Comparison of ENCODE assay signal across 8 cellular contexts in the genomic region with DNA sequence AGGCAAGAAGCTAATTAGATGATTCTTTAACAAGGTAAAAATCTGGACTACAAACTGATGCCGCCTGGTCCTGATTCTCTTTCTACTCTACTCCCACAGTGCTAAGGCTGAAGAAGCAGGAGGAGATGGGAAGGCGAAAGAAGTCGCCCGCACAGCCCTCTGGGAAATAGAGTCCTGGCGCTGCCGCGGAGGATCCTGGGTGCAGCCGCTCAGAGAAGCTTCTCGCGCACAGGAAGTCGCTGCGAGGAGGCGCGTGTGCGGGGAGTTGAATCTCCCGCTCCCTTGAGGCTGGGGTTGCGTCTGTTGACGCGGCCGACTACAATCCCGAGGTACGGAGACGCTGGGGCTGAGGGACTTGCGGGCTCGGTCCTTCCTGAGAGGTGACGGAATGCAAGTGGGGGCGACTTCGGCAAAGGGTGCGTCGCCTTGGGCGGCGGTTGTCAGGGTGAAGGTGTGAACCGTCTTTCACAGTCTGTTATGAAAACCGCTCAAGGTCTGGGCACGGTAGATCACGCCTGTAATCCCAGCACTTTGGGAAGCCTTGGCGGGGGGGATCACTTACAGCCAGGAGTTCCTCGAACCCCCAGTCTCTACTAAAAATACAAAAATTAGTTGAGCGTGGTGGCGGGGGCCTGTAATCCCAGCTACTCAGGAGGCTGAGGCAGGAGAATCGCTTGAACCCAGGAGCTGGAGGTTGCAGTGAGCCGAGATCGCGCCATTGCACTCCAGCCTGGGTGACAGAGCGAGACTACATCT. TPM values are rescaled to one million over a fixed set of nuclear protein-coding genes. Genes with fewer than 3 reads are reported as not detected.
DNase-seq lines count a peak whose midpoint lies in the region; ATAC-seq and TF ChIP-seq lines count a peak whose summit lies in the region.

A gene (plus strand): TSS at position 212 of the 756 bp plus-strand sequence. CDS start 5,078 bp downstream, outside the sequence.

- CTCF ChIA-PET in AG04449 (lab: Yijun Ruan, JAX): interaction anchor here (1.0 kb wide), 2 partner anchors 10 to 88 kb away, joined by 3 read pairs; no protein-coding TSS in a partner anchor

- POLR2A ChIA-PET in AG04449 (lab: Yijun Ruan, JAX): no interaction called here

- H3K4me3 ChIP-seq in AG04449 (ENCODE audit: low read depth, low read length): peak within 1 kb of the TSS; percentile 100

- TF ChIP-seq CTCF in AG04449 (IDR thresholded peaks at IDR 0.05; ENCODE audit: insufficient read depth, low read length, missing control alignments): no peak

- DNase-seq in AG04449 (ENCODE audit: low read depth, low spot score) (peak; percentile 67), NCI-H345 treated with DMSO at 0.1 percent for 48 hours (lab: John Stamatoyannopoulos, UW; ENCODE audit: unreplicated experiment) (peak; percentile 93), cerebellum (ENCODE audit: low spot score) (peak; percentile 91), left kidney (ENCODE audit: low read depth, low spot score) (peak; percentile 98)
- DNase-seq in activated CD4-positive, alpha-beta T cell treated with anti-CD3 and anti-CD28 coated beads for 1 hour: peak; percentile 88
- DNase-seq in stimulated activated CD4-positive, alpha-beta T cell treated with anti-CD3 and anti-CD28 coated beads, Interleukin-2, amount 100 ng/mL, for 4 hours (ENCODE audit: low read depth): peak; percentile 88

- ATAC-seq in GM18861 (IDR thresholded peaks at IDR 0.05; ENCODE audit: unreplicated experiment): peak; percentile 53
- peak; percentile 62 for ATAC-seq in HG03066 (IDR thresholded peaks at IDR 0.05; ENCODE audit: low read depth, unreplicated experiment)

RNA-seq across cellular contexts. Expression of the gene that starts here (rescaled TPM):
- total RNA-seq in cerebellum: 11.7 TPM

Comparison
In these comparisons a context has a peak if more than half of its experiments do, and no peak if none do; other contexts are left out.
1. Peak in every context shown above with its lines: DNase-seq, ATAC-seq and H3K4me3 ChIP-seq.